In the genomic region with DNA sequence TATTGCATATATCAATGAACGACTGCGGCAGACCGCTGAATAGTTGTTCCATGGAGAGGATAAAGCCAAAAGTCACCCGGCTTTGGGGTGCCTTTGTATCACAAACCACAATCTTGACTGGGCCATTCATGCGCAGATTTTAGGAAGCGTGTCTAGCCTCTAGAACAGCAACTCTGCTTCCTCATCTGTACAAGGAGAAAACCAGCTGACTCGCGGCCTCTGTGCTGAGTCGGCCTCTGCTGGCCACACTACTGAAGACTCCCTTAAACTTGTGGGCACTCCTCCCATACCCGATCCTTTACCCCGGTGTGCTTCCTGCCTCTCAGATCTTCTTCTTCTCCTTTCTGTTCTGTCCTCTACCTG, we compare ENCODE assay signal across 8 cellular contexts. TPM values are rescaled to one million over a fixed set of nuclear protein-coding genes. Genes with fewer than 3 reads are reported as not detected.
DNase-seq lines count a peak whose midpoint lies in the region; ATAC-seq, FAIRE-seq and TF ChIP-seq lines count a peak whose summit lies in the region.

No MANE protein-coding gene starts in this region.

- FAIRE-seq in pancreas (lab: Jason Lieb, UNC): no peak

- H3K27me3 ChIP-seq in MG63 (no peaks in the 10 kb centered on the region), pancreas (no peaks in the 10 kb centered on the region)

- H3K4me1 ChIP-seq in pancreas: no peaks in the 10 kb centered on the region

- ATAC-seq in GM21528 (IDR thresholded peaks at IDR 0.05; ENCODE audit: low FRiP score, unreplicated experiment) (peak; percentile 61), Right ventricle myocardium inferior (peak; percentile 90), pancreas (peak; percentile 56 to 91 (median 84))
- peak; percentile 51 for ATAC-seq in activated T-helper 17 cell treated with anti-CD3 and anti-CD28 coated beads, Interleukin-2, amount 50 U/mL, for 72 hours (replicated peaks)

- H3K4me3 ChIP-seq in MG63 (no peak overlapping the region), pancreas (peak overlapping the region in 1 of 4 donors; percentile 45)

- H3K36me3 ChIP-seq in MG63 (no peaks in the 10 kb centered on the region), pancreas (no peaks in the 10 kb centered on the region)

- peak overlapping the region; percentile 79 for H3K4me3 Mint-ChIP-seq in activated T-helper 17 cell treated with anti-CD3 and anti-CD28 coated beads, Interleukin-2, amount 50 U/mL, for 72 hours

- H3K27ac ChIP-seq in pancreas: no peak overlapping the region

- WGBS in pancreas, 2 donors: 47 to 51% methylated on average over 11 of the region's 11 CpGs

- in situ Hi-C loops in G401 (cut with HindIII; ENCODE audit: low sequenced_read_pairs): no loop called here

- H3K4me1 Mint-ChIP-seq in activated T-helper 17 cell treated with anti-CD3 and anti-CD28 coated beads, Interleukin-2, amount 50 U/mL, for 72 hours: peaks cover 32% of the 10 kb centered on the region

- peaks cover 10% of the 10 kb centered on the region for H3K36me3 Mint-ChIP-seq in activated T-helper 17 cell treated with anti-CD3 and anti-CD28 coated beads, Interleukin-2, amount 50 U/mL, for 72 hours (ENCODE audit: low read depth)

- peak overlapping the region; percentile 95 for H3K27ac Mint-ChIP-seq in activated T-helper 17 cell treated with anti-CD3 and anti-CD28 coated beads, Interleukin-2, amount 50 U/mL, for 72 hours

- H3K27me3 Mint-ChIP-seq in activated T-helper 17 cell treated with anti-CD3 and anti-CD28 coated beads, Interleukin-2, amount 50 U/mL, for 72 hours: no peaks in the 10 kb centered on the region

- H3K9me3 ChIP-seq in MG63 (no peaks in the 10 kb centered on the region), pancreas (no peaks in the 10 kb centered on the region)

- TF ChIP-seq CTCF in pancreas (IDR thresholded peaks at IDR 0.05): no peak

- H3K9me3 Mint-ChIP-seq in activated T-helper 17 cell treated with anti-CD3 and anti-CD28 coated beads, Interleukin-2, amount 50 U/mL, for 72 hours: peaks cover 9% of the 10 kb centered on the region

- DNase-seq in EH (ENCODE audit: low read depth) (peak; percentile 56), MG63 (peak; percentile 31), Right ventricle myocardium inferior (ENCODE audit: missing footprints) (peak; percentile 84), pancreas (peak in 1 of 6 donors; percentile 61), G401 (ENCODE audit: low spot score) (no peak), NCI-H2107 treated with DMSO at 0.1 percent for 48 hours (lab: John Stamatoyannopoulos, UW; ENCODE audit: unreplicated experiment) (no peak)

- intact Hi-C loops in Right ventricle myocardium inferior (cut with DNase I): loop anchor here (2.0 kb wide), 1 partner anchor 35 kb away; no protein-coding TSS in a partner anchor
- intact Hi-C loops in pancreas (cut with DNase I): no loop called here

RNA-seq across cellular contexts. Expression of a gene that starts 0.9 kb away (rescaled TPM):
- total RNA-seq in MG63 (2014; rRNA removed; shearing (Covaris generic); ENCODE audit: low replicate concordance): not detected in 2 replicates
- 1 to 10 TPM; 1.2 to 2.0 TPM for total RNA-seq in activated T-helper 17 cell treated with anti-CD3 and anti-CD28 coated beads, Interleukin-2, amount 50 U/mL, for 72 hours
- total RNA-seq in Right ventricle myocardium inferior: 0.08 TPM
- total RNA-seq in pancreas: under 1 TPM; 0.14 to 0.60 (median 0.49) TPM
- under 1 TPM; 0.61 to 0.75 TPM for polyA plus RNA-seq in pancreas
- total RNA-seq in G401 (2014; rRNA removed; shearing (Covaris generic)): not detected in 2 replicates

RNA-seq across cellular contexts. Expression of a gene that starts 10.4 kb away (rescaled TPM):
- 0.13 TPM in 1 of 2 replicates, not detected in the other for total RNA-seq in MG63 (2014; rRNA removed; shearing (Covaris generic); ENCODE audit: low replicate concordance)
- 10 to 100 TPM; 17.7 to 24.4 TPM for total RNA-seq in activated T-helper 17 cell treated with anti-CD3 and anti-CD28 coated beads, Interleukin-2, amount 50 U/mL, for 72 hours
- total RNA-seq in Right ventricle myocardium inferior (10.7 TPM), pancreas (10 to 100 TPM in 2 of 6 donors, 1 to 10 TPM in 4; 7.5 to 15.6 (median 8.9) TPM)
- polyA plus RNA-seq in pancreas: 10 to 100 TPM; 14.3 to 14.6 TPM
- total RNA-seq in G401 (2014; rRNA removed; shearing (Covaris generic)): 8.7 and 9.0 TPM in 2 replicates

RNA-seq across cellular contexts. Expression of a gene that starts 49.3 kb away (rescaled TPM):
- total RNA-seq in MG63 (2014; rRNA removed; shearing (Covaris generic); ENCODE audit: low replicate concordance): 0.15 and 4.4 TPM in 2 replicates
- total RNA-seq in activated T-helper 17 cell treated with anti-CD3 and anti-CD28 coated beads, Interleukin-2, amount 50 U/mL, for 72 hours: 10 to 100 TPM; 12.7 to 13.4 TPM
- total RNA-seq in Right ventricle myocardium inferior: 4.4 TPM
- total RNA-seq in pancreas: 1 to 10 TPM; 1.2 to 6.6 (median 2.7) TPM
- 1 to 10 TPM; 5.1 to 7.0 TPM for polyA plus RNA-seq in pancreas
- 7.1 and 8.2 TPM in 2 replicates for total RNA-seq in G401 (2014; rRNA removed; shearing (Covaris generic))

Comparison
In these comparisons a context has a peak if more than half of its experiments do, and no peak if none do; other contexts are left out.
1. DNase-seq: peak in EH (single experiment), MG63 (single experiment) and Right ventricle myocardium inferior (single experiment); none in G401 (single experiment) and NCI-H2107 treated with DMSO at 0.1 percent for 48 hours (single experiment).
2. Peak in every context shown above with its lines, with median percentiles within 50 percentile points of each other: ATAC-seq.